25 cellular contexts compared by ENCODE assay signal in the genomic region with DNA sequence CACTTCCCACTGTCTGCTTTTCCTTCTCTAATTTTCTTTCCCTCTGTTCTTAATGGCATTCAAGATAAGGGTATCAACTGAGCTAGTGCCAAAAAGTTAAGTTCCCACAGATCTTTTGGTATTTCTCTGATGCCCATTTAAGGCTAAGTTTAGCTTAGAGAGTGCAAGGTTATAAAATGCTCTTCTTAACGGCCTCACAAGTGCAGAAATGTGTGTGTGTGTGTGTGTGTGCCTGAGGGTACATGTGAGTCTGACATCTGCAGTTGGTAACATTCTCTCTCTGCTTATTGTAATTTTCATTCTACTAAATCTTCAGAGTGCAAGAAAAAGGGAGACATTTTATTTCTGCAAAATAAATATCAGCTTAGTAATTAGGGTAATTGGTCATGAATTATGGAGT. TPM values are rescaled to one million over a fixed set of nuclear protein-coding genes. Genes with fewer than 3 reads are reported as not detected.
A peak's percentile ranks its signal among the peaks of the same experiment; 100 is the strongest.
DNase-seq lines count a peak whose midpoint lies in the region; ATAC-seq and TF ChIP-seq lines count a peak whose summit lies in the region.
"Had no signal": no experiment of that assay in that cellular context is flagged by ENCODE, and none has a peak within 500 bp of the region (broad histone marks: within the 10 kb centered on the region; RNA-seq: fewer than 3 reads in every experiment).

No MANE protein-coding gene starts in this region.

- no peak overlapping the region for H4K8ac ChIP-seq in IMR-90 (ENCODE audit: low read depth in 2 of 2, low read length in 2 of 2)

- intact Hi-C loops in IMR-90 (cut with micrococcal nuclease), result no loop called here
- intact Hi-C loops in activated CD4-positive, alpha-beta T cell treated with anti-CD3 and anti-CD28 coated beads, Interleukin-2, amount 10 ng/mL, durations not matched to agents 24 days and 14 days (cut with micrococcal nuclease), result no loop called here

- no peak overlapping the region for H4K5ac ChIP-seq in IMR-90 (ENCODE audit: low read depth, low read length)

- DNase-seq in EH (ENCODE audit: low read depth), result peak; percentile 65
- peak; percentile 9 for DNase-seq in IMR-90
- no peak for DNase-seq in chondrocyte (ENCODE audit: low spot score)
- no peak for DNase-seq in nephron progenitor cell
- DNase-seq in activated CD4-positive, alpha-beta T cell treated with anti-CD3 and anti-CD28 coated beads, Interleukin-2, amount 10 ng/mL, durations not matched to agents 24 days and 14 days, result no peak
- DNase-seq in T1000 (lab: John Stamatoyannopoulos, UW), result no peak
- DNase-seq: DMS53; EL; GF-D8; H7; KG1; NCI-H1092 treated with DMSO at 0.1 percent for 48 hours; NCI-H1436 treated with DMSO at 0.1 percent for 48 hours; NCI-H1930; NCI-H2227 treated with DMSO at 0.1 percent for 48 hours; NCI-H510A; NCI-H748 treated with DMSO at 0.1 percent for 48 hours; NK-92 treated with Interleukin-12 subunit alpha and Interleukin-12 subunit beta, amount 100 ng/mL, for 24 hours had no signal

- H3K56ac ChIP-seq in IMR-90 (ENCODE audit: extremely low read depth, insufficient read depth, low read length), result no peak overlapping the region

- no peak overlapping the region for H3K27ac ChIP-seq in IMR-90 (ENCODE audit: insufficient read depth, low read length)
- H3K27ac ChIP-seq: A549, HL-60, SJSA1 had no signal

- H3K4me1 ChIP-seq in IMR-90 (ENCODE audit: control insufficient read depth, insufficient read depth, low read length), result no peaks in the 10 kb centered on the region; the same call in 1 of the 2 replicates
- H3K4me1 ChIP-seq: A549, SJSA1 had no signal

- H3K4me1 Mint-ChIP-seq in chondrocyte (ENCODE audit: low read depth) (peaks cover 8% of the 10 kb centered on the region), nephron progenitor cell (no peaks in the 10 kb centered on the region)
- no peaks in the 10 kb centered on the region for H3K4me1 Mint-ChIP-seq in activated CD4-positive, alpha-beta T cell treated with anti-CD3 and anti-CD28 coated beads, Interleukin-2, amount 10 ng/mL, durations not matched to agents 24 days and 14 days
- H3K4me1 Mint-ChIP-seq: B cell, CD14-positive monocyte had no signal

- H3K4me2 ChIP-seq in IMR-90 (ENCODE audit: low read depth, low read length), result no peak overlapping the region
- H3K4me2 ChIP-seq: A549 had no signal

- ATAC-seq in IMR-90 (ENCODE audit: low read depth) (peak; percentile 53), GM21786 (IDR thresholded peaks at IDR 0.05; ENCODE audit: unreplicated experiment) (no peak)
- ATAC-seq: A549, HepG2 had no signal

- dilution Hi-C loops in IMR-90 (cut with HindIII; ENCODE audit: low sequenced_read_pairs, unreplicated experiment), result no loop called here

- no peak overlapping the region for H3K4me3 Mint-ChIP-seq in chondrocyte (ENCODE audit: unreplicated experiment)
- H3K4me3 Mint-ChIP-seq in nephron progenitor cell, result no peak overlapping the region
- H3K4me3 Mint-ChIP-seq in activated CD4-positive, alpha-beta T cell treated with anti-CD3 and anti-CD28 coated beads, Interleukin-2, amount 10 ng/mL, durations not matched to agents 24 days and 14 days, result no peak overlapping the region
- H3K4me3 Mint-ChIP-seq: B cell, CD14-positive monocyte had no signal

- no peak overlapping the region for H3K14ac ChIP-seq in IMR-90 (replicated peaks; ENCODE audit: low read depth, low read length)

- no peak overlapping the region for H4K91ac ChIP-seq in IMR-90 (ENCODE audit: insufficient read depth, low read depth, low read length)

- H3K79me1 ChIP-seq in IMR-90 (ENCODE audit: low read depth in 1 of 2, low read length in 2 of 2), result no peaks in the 10 kb centered on the region

- no peak overlapping the region for H2BK15ac ChIP-seq in IMR-90 (ENCODE audit: low read depth, low read length)

- H3K23ac ChIP-seq in IMR-90 (ENCODE audit: low read depth, low read length), result no peak overlapping the region

- H3K9me3 Mint-ChIP-seq in chondrocyte (ENCODE audit: low read depth), result no peaks in the 10 kb centered on the region
- H3K9me3 Mint-ChIP-seq in nephron progenitor cell, result peaks cover 11% of the 10 kb centered on the region
- H3K9me3 Mint-ChIP-seq in activated CD4-positive, alpha-beta T cell treated with anti-CD3 and anti-CD28 coated beads, Interleukin-2, amount 10 ng/mL, durations not matched to agents 24 days and 14 days, result no peaks in the 10 kb centered on the region

- POLR2A ChIA-PET in IMR-90 (lab: Charles Lee; ENCODE audit: unreplicated experiment), result no interaction called here

- H3K9ac ChIP-seq in IMR-90 (ENCODE audit: low read depth, low read length), result no peak overlapping the region

- BruUV-seq in IMR-90 (replicated peaks; lab: Mats Ljungman, UMichigan), result no TSS peak

- H3K4me3 ChIP-seq in IMR-90 (ENCODE audit: insufficient read depth, low read depth, low read length), result no peak overlapping the region
- H3K4me3 ChIP-seq: A549, SJSA1 had no signal

- in situ Hi-C loops in IMR-90 (cut with MboI; ENCODE audit: low sequenced_read_pairs), result loop anchor here (25.0 kb wide), 1 partner anchor 323 kb away; no protein-coding TSS in a partner anchor

- WGBS in IMR-90 (ENCODE audit: extremely low coverage in 2 of 2, insufficient read length in 1 of 2), 2 experiments, result no CpG with 5 or more reads among the region's 1 CpG

- peaks cover 3% of the 10 kb centered on the region; the same call in 1 of the 2 replicates for H3K9me1 ChIP-seq in IMR-90 (ENCODE audit: insufficient read depth, low read length)

- H2BK5ac ChIP-seq in IMR-90 (ENCODE audit: low read depth, low read length, poor library complexity, severe bottlenecking), result no peak overlapping the region

- no peak overlapping the region for H2BK120ac ChIP-seq in IMR-90 (ENCODE audit: low read depth, low read length)

- CTCF ChIA-PET in IMR-90 (lab: Yijun Ruan, JAX), result no interaction called here

- H3K4ac ChIP-seq in IMR-90 (ENCODE audit: low read depth, low read length), result no peak overlapping the region

- no peaks in the 10 kb centered on the region for H3K27me3 ChIP-seq in IMR-90 (ENCODE audit: control insufficient read depth, insufficient read depth, low read length)
- H3K27me3 ChIP-seq: SJSA1 had no signal

- TF ChIP-seq RAD21 in IMR-90 (IDR thresholded peaks at IDR 0.05; ENCODE audit: low read length), result no peak

- H2AFZ ChIP-seq in IMR-90 (replicated peaks; ENCODE audit: low read length, poor library complexity), result no peak overlapping the region

- H3K36me3 ChIP-seq in IMR-90 (ENCODE audit: control insufficient read depth, insufficient read depth, low read length), result peaks cover 13% of the 10 kb centered on the region
- H3K36me3 ChIP-seq: SJSA1 had no signal

- H3K9me3 ChIP-seq in IMR-90 (ENCODE audit: control insufficient read depth, insufficient read depth, low read length), result no peaks in the 10 kb centered on the region
- H3K9me3 ChIP-seq: A549, SJSA1 had no signal

- H3K36me3 Mint-ChIP-seq in chondrocyte (ENCODE audit: low read depth) (peaks cover 32% of the 10 kb centered on the region), nephron progenitor cell (ENCODE audit: low read depth) (peaks cover 82% of the 10 kb centered on the region)
- H3K36me3 Mint-ChIP-seq in activated CD4-positive, alpha-beta T cell treated with anti-CD3 and anti-CD28 coated beads, Interleukin-2, amount 10 ng/mL, durations not matched to agents 24 days and 14 days (ENCODE audit: low read depth), result no peaks in the 10 kb centered on the region

- TF ChIP-seq POLR2A in IMR-90 (IDR thresholded peaks at IDR 0.05; ENCODE audit: low read depth, low read length), result no peak

- no peak overlapping the region for H2BK20ac ChIP-seq in IMR-90 (ENCODE audit: low read depth, low read length)

- peaks cover 2% of the 10 kb centered on the region; the same call in 1 of the 2 replicates for H4K20me1 ChIP-seq in IMR-90 (ENCODE audit: insufficient read depth, low read length)

- no peak overlapping the region for H3K18ac ChIP-seq in IMR-90 (ENCODE audit: low read depth, low read length)

- no peaks in the 10 kb centered on the region for H3K27me3 Mint-ChIP-seq in chondrocyte (ENCODE audit: low read depth)
- H3K27me3 Mint-ChIP-seq in nephron progenitor cell (ENCODE audit: low read depth, poor library complexity), result no peaks in the 10 kb centered on the region
- no peaks in the 10 kb centered on the region for H3K27me3 Mint-ChIP-seq in activated CD4-positive, alpha-beta T cell treated with anti-CD3 and anti-CD28 coated beads, Interleukin-2, amount 10 ng/mL, durations not matched to agents 24 days and 14 days
- H3K27me3 Mint-ChIP-seq: B cell had no signal

- H2AK5ac ChIP-seq in IMR-90 (ENCODE audit: low read depth, low read length), result no peak overlapping the region

- H3K27ac Mint-ChIP-seq in chondrocyte (ENCODE audit: unreplicated experiment), result peak overlapping the region; percentile 37
- peak overlapping the region; percentile 30 for H3K27ac Mint-ChIP-seq in nephron progenitor cell
- no peak overlapping the region for H3K27ac Mint-ChIP-seq in activated CD4-positive, alpha-beta T cell treated with anti-CD3 and anti-CD28 coated beads, Interleukin-2, amount 10 ng/mL, durations not matched to agents 24 days and 14 days
- H3K27ac Mint-ChIP-seq: B cell, CD14-positive monocyte had no signal

- H2AK9ac ChIP-seq in IMR-90 (replicated peaks; ENCODE audit: low read depth, low read length, poor library complexity), result no peak overlapping the region

- no peak for TF ChIP-seq CTCF in IMR-90 (conservative IDR thresholded peaks at IDR 0.05; ENCODE audit: low read depth, low read length)
- TF ChIP-seq CTCF in chondrocyte (IDR thresholded peaks at IDR 0.05), result no peak
- TF ChIP-seq CTCF in nephron progenitor cell (IDR thresholded peaks at IDR 0.05), result no peak

TF ChIP-seq in IMR-90, 13 proteins besides CTCF, POLR2A, EP300 and RAD21 (continues in another document):
- no peak for TF ChIP-seq MAFK (IDR thresholded peaks at IDR 0.05; ENCODE audit: low read depth, low read length)
- no peak for TF ChIP-seq RFX5 (IDR thresholded peaks at IDR 0.05; ENCODE audit: low read depth, low read length)
- no peak for TF ChIP-seq CEBPB (IDR thresholded peaks at IDR 0.05; ENCODE audit: low read depth, low read length)
- TF ChIP-seq MAZ (IDR thresholded peaks at IDR 0.05; ENCODE audit: borderline replicate concordance, low read depth, low read length), result no peak
- TF ChIP-seq, protein P1, sequence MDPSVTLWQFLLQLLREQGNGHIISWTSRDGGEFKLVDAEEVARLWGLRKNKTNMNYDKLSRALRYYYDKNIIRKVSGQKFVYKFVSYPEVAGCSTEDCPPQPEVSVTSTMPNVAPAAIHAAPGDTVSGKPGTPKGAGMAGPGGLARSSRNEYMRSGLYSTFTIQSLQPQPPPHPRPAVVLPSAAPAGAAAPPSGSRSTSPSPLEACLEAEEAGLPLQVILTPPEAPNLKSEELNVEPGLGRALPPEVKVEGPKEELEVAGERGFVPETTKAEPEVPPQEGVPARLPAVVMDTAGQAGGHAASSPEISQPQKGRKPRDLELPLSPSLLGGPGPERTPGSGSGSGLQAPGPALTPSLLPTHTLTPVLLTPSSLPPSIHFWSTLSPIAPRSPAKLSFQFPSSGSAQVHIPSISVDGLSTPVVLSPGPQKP (IDR thresholded peaks at IDR 0.05; ENCODE audit: borderline replicate concordance, low read depth, low read length), result no peak

RNA-seq across cellular contexts. Expression of a gene that starts 24.2 kb away (rescaled TPM):
- total RNA-seq in IMR-90 (2012; rRNA removed), result 67.5 and 69.0 TPM in 2 replicates
- 22.6 and 26.7 TPM in 2 replicates for polyA plus RNA-seq in IMR-90 (2012; rRNA removed)
- polyA plus RNA-seq in IMR-90 (2012; cell fraction: cytosol; rRNA removed), result 12.4 and 13.0 TPM in 2 replicates
- polyA plus RNA-seq in IMR-90 (2012; cell fraction: nucleus; rRNA removed; ENCODE audit: low replicate concordance), result 9.7 and 25.9 TPM in 2 replicates
- 303 to 524 TPM (median 311 TPM) in 3 replicates for total RNA-seq in chondrocyte
- not detected in 2 replicates for total RNA-seq in activated CD4-positive, alpha-beta T cell treated with anti-CD3 and anti-CD28 coated beads, Interleukin-2, amount 10 ng/mL, durations not matched to agents 24 days and 14 days
- total RNA-seq: B cell, HepG2 had no signal
- polyA plus RNA-seq: HepG2 had no signal

Comparison
In these comparisons a context has a peak if more than half of its experiments do, and no peak if none do; other contexts are left out.
1. DNase-seq: peak in EH (single experiment) and IMR-90 (single experiment); none in chondrocyte (single experiment), nephron progenitor cell (single experiment), activated CD4-positive, alpha-beta T cell treated with anti-CD3 and anti-CD28 coated beads, Interleukin-2, amount 10 ng/mL, durations not matched to agents 24 days and 14 days (single experiment) and T1000 (single experiment).
2. RNA of a gene that starts 24.2 kb away (total RNA-seq): 303 to 524 TPM in chondrocyte and 67.5 to 69.0 TPM in IMR-90; not detected in activated CD4-positive, alpha-beta T cell treated with anti-CD3 and anti-CD28 coated beads, Interleukin-2, amount 10 ng/mL, durations not matched to agents 24 days and 14 days; every median in the first group is over 10 times any median in the second.